Comparison of ENCODE assay signal across 27 cellular contexts in genomic region chr3:155154255-155154654, GRCh38.
DNase-seq lines count a peak whose midpoint lies in the region; ATAC-seq and TF ChIP-seq lines count a peak whose summit lies in the region.
"Had no signal": no experiment of that assay in that cellular context is flagged by ENCODE, and none has a peak within 500 bp of the region (broad histone marks: within the 10 kb centered on the region; RNA-seq: fewer than 3 reads in every experiment).

No MANE protein-coding gene starts in this region.

- no peaks in the 10 kb centered on the region for H3K36me3 Mint-ChIP-seq in effector memory CD8-positive, alpha-beta T cell (ENCODE audit: insufficient read depth)
- H3K36me3 Mint-ChIP-seq: activated naive CD8-positive, alpha-beta T cell treated with anti-CD3 and anti-CD28 coated beads, Interleukin-2, amount 10 ng/mL, durations not matched to agents 7 days and 5 days; stimulated activated memory B cell treated with anti-CD40 and anti-IgM and Interleukin-4, amounts not matched to agents 10 μg/mL and 1 μg/mL and 100 μg/mL, for 72 hours had no signal

- H3K4me3 ChIP-seq in psoas muscle = no peak overlapping the region
- H3K4me3 ChIP-seq in heart left ventricle = no peak overlapping the region

- no peaks in the 10 kb centered on the region for H3K27me3 ChIP-seq in psoas muscle (ENCODE audit: insufficient read depth in 3 of 3, low read length in 2 of 3)
- no peaks in the 10 kb centered on the region for H3K27me3 ChIP-seq in heart left ventricle

- 70 to 90% (median 72%) methylated on average over 3 of the region's 3 CpGs for WGBS in psoas muscle, 3 donors
- 79 to 90% (median 87%) methylated on average over 3 of the region's 3 CpGs for WGBS in heart left ventricle, 4 donors

- H3K27ac ChIP-seq in psoas muscle (peak overlapping the region; percentile 30), heart left ventricle (no peak overlapping the region)
- H3K27ac ChIP-seq: parathyroid adenoma, WERI-Rb-1 had no signal

- DNase-seq in AG08396 (ENCODE audit: low spot score) = peak; percentile 8
- DNase-seq in M059J (ENCODE audit: low read depth) = peak; percentile 49
- DNase-seq in effector memory CD8-positive, alpha-beta T cell = no peak
- no peak for DNase-seq in psoas muscle
- no peak for DNase-seq in RPMI8226
- DNase-seq in heart left ventricle = no peak
- no peak for DNase-seq in 8988T
- DNase-seq: activated CD4-positive, alpha-beta T cell treated with anti-CD3 and anti-CD28 coated beads, Interleukin-2, amount 10 ng/mL, durations not matched to agents 24 days and 14 days; activated gamma-delta T cell; activated naive CD8-positive, alpha-beta T cell treated with anti-CD3 and anti-CD28 coated beads, Interleukin-2, amount 10 ng/mL, durations not matched to agents 7 days and 5 days; activated T-cell treated with anti-CD3 and anti-CD28 coated beads, Interleukin-2, amount 50 U/mL, for 24 hours; CD8-positive, alpha-beta memory T cell; cerebellar nuclear complex; DMS153; GDM1; H7; NCI-H1436; NCI-H345; OCI-M1; right cardiac atrium; Right ventricle myocardium superior; stimulated activated CD4-positive, alpha-beta T cell treated with anti-CD3 and anti-CD28 coated beads, Interleukin-4, amount 100 ng/mL, for 4 hours; WERI-Rb-1 had no signal

- H3K4me1 ChIP-seq in psoas muscle = peaks cover 5% of the 10 kb centered on the region
- H3K4me1 ChIP-seq in heart left ventricle = no peaks in the 10 kb centered on the region
- H3K4me1 ChIP-seq: parathyroid adenoma had no signal

- H3K36me3 ChIP-seq in psoas muscle (ENCODE audit: insufficient read depth in 1 of 2, low read depth in 1 of 2) (peaks cover 3 to 4% of the 10 kb centered on the region in 2 donors), heart left ventricle (no peaks in the 10 kb centered on the region)
- H3K36me3 ChIP-seq: WERI-Rb-1 had no signal

- H3K9me3 ChIP-seq in psoas muscle (no peaks in the 10 kb centered on the region), heart left ventricle (no peaks in the 10 kb centered on the region)

- H3K27ac Mint-ChIP-seq in effector memory CD8-positive, alpha-beta T cell = peak overlapping the region in 1 of 2 donors; percentile 54
- H3K27ac Mint-ChIP-seq: activated CD4-positive, alpha-beta T cell treated with anti-CD3 and anti-CD28 coated beads, Interleukin-2, amount 10 ng/mL, durations not matched to agents 24 days and 14 days; activated naive CD8-positive, alpha-beta T cell treated with anti-CD3 and anti-CD28 coated beads, Interleukin-2, amount 10 ng/mL, durations not matched to agents 7 days and 5 days; activated T-cell treated with anti-CD3 and anti-CD28 coated beads, Interleukin-2, amount 50 U/mL, for 24 hours; B cell; stimulated activated memory B cell treated with anti-CD40 and anti-IgM and Interleukin-4, amounts not matched to agents 10 μg/mL and 1 μg/mL and 100 μg/mL, for 72 hours had no signal

- H3K27me3 Mint-ChIP-seq in effector memory CD8-positive, alpha-beta T cell = no peaks in the 10 kb centered on the region
- H3K27me3 Mint-ChIP-seq: activated CD4-positive, alpha-beta T cell treated with anti-CD3 and anti-CD28 coated beads, Interleukin-2, amount 10 ng/mL, durations not matched to agents 24 days and 14 days; activated naive CD8-positive, alpha-beta T cell treated with anti-CD3 and anti-CD28 coated beads, Interleukin-2, amount 10 ng/mL, durations not matched to agents 7 days and 5 days; activated T-cell treated with anti-CD3 and anti-CD28 coated beads, Interleukin-2, amount 50 U/mL, for 24 hours; B cell; CD8-positive, alpha-beta memory T cell; stimulated activated memory B cell treated with anti-CD40 and anti-IgM and Interleukin-4, amounts not matched to agents 10 μg/mL and 1 μg/mL and 100 μg/mL, for 72 hours had no signal

- H3K4me1 Mint-ChIP-seq in effector memory CD8-positive, alpha-beta T cell (ENCODE audit: low read depth in 2 of 2) = no peaks in the 10 kb centered on the region
- H3K4me1 Mint-ChIP-seq: activated CD4-positive, alpha-beta T cell treated with anti-CD3 and anti-CD28 coated beads, Interleukin-2, amount 10 ng/mL, durations not matched to agents 24 days and 14 days; activated naive CD8-positive, alpha-beta T cell treated with anti-CD3 and anti-CD28 coated beads, Interleukin-2, amount 10 ng/mL, durations not matched to agents 7 days and 5 days; stimulated activated memory B cell treated with anti-CD40 and anti-IgM and Interleukin-4, amounts not matched to agents 10 μg/mL and 1 μg/mL and 100 μg/mL, for 72 hours had no signal

- H3K4me3 Mint-ChIP-seq in effector memory CD8-positive, alpha-beta T cell = no peak overlapping the region
- H3K4me3 Mint-ChIP-seq: activated CD4-positive, alpha-beta T cell treated with anti-CD3 and anti-CD28 coated beads, Interleukin-2, amount 10 ng/mL, durations not matched to agents 24 days and 14 days; activated naive CD8-positive, alpha-beta T cell treated with anti-CD3 and anti-CD28 coated beads, Interleukin-2, amount 10 ng/mL, durations not matched to agents 7 days and 5 days; activated T-cell treated with anti-CD3 and anti-CD28 coated beads, Interleukin-2, amount 50 U/mL, for 24 hours; B cell; stimulated activated memory B cell treated with anti-CD40 and anti-IgM and Interleukin-4, amounts not matched to agents 10 μg/mL and 1 μg/mL and 100 μg/mL, for 72 hours had no signal

- no peak for TF ChIP-seq POLR2A in heart left ventricle (IDR thresholded peaks at IDR 0.05)

- ATAC-seq in effector memory CD8-positive, alpha-beta T cell (replicated peaks) = peak; percentile 31
- peak in 2 of 4 donors; percentile 54 to 63 for ATAC-seq in psoas muscle
- ATAC-seq in GM19395 (IDR thresholded peaks at IDR 0.05; ENCODE audit: unreplicated experiment) = no peak
- no peak for ATAC-seq in heart left ventricle
- ATAC-seq: right cardiac atrium; stimulated activated memory B cell treated with anti-CD40 and anti-IgM and Interleukin-4, amounts not matched to agents 10 μg/mL and 1 μg/mL and 100 μg/mL, for 72 hours had no signal

- intact Hi-C loops in psoas muscle (cut with DNase I) (no loop called here), heart left ventricle (cut with DNase I) (no loop called here)

- H3K9me3 Mint-ChIP-seq in effector memory CD8-positive, alpha-beta T cell = peaks cover 7% of the 10 kb centered on the region in 2 donors
- H3K9me3 Mint-ChIP-seq: activated CD4-positive, alpha-beta T cell treated with anti-CD3 and anti-CD28 coated beads, Interleukin-2, amount 10 ng/mL, durations not matched to agents 24 days and 14 days; activated naive CD8-positive, alpha-beta T cell treated with anti-CD3 and anti-CD28 coated beads, Interleukin-2, amount 10 ng/mL, durations not matched to agents 7 days and 5 days; activated T-cell treated with anti-CD3 and anti-CD28 coated beads, Interleukin-2, amount 50 U/mL, for 24 hours; stimulated activated memory B cell treated with anti-CD40 and anti-IgM and Interleukin-4, amounts not matched to agents 10 μg/mL and 1 μg/mL and 100 μg/mL, for 72 hours had no signal

- TF ChIP-seq CTCF in psoas muscle (IDR thresholded peaks at IDR 0.05) (no peak), heart left ventricle (IDR thresholded peaks at IDR 0.05) (no peak)

Comparison
In these comparisons a context has a peak if more than half of its experiments do, and no peak if none do; other contexts are left out.
1. DNase-seq: peak in AG08396 (single experiment) and M059J (single experiment); none in effector memory CD8-positive, alpha-beta T cell (0 of 3), psoas muscle (0 of 2), RPMI8226 (single experiment), heart left ventricle (0 of 5) and 8988T (single experiment).